Comparison of ENCODE assay signal across 9 cellular contexts in the genomic region with DNA sequence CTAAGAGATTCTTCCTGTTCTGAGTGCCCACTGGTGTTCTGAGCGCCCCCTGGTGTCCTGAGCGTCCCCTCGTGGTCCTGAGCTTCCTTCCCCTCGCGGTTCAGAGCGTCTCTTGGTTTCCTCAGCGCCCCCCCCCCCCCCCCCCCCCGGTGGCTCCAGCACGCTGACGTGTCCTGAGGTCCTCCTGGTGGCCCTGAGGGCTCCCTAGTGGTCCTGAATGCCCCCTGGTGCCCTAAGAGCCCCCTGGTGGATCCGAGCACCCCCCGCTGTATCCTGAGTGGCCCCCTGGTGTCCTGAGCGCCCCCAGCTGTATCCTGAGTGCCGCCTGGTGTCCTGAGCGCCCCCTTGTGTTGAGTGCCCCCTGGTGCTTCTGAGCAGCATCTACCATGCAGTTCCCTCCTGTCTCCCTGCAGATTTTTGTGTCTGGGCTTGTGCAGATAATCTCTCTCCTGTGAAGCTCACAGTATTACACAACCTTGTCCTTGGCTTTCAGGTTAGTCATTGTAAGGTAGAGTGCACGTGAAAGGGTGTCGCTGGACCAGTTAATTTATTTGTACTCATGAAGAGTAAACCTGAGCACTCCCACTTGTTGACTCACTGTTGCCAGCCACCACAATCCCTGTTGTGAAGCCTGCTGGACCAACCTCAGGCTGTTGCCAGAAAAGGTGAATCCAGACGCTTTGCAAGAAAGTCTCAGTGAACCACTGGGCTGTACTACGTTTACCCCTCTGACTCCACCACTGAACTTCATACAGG.
DNase-seq lines count a peak whose midpoint lies in the region; ATAC-seq and TF ChIP-seq lines count a peak whose summit lies in the region.
"Had no signal": no experiment of that assay in that cellular context is flagged by ENCODE, and none has a peak within 500 bp of the region (broad histone marks: within the 10 kb centered on the region; RNA-seq: fewer than 3 reads in every experiment).

No MANE protein-coding gene starts in this region.

- in situ Hi-C loops in KBM-7 (cut with MboI; ENCODE audit: low pct_unique_long_range_greater_than_20kb, low sequenced_read_pairs): no loop called here

- ATAC-seq in esophagus mucosa (peak; percentile 67), GM19035 (IDR thresholded peaks at IDR 0.05; ENCODE audit: unreplicated experiment) (no peak)
- peak; percentile 78 for ATAC-seq in stimulated activated naive CD8-positive, alpha-beta T cell treated with anti-CD3 and anti-CD28 coated beads, Interleukin-15, amount 100 ng/mL, for 72 hours

- no peaks in the 10 kb centered on the region for H3K9me3 ChIP-seq in suprapubic skin

- DNase-seq in GM10248 (ENCODE audit: extremely low spot score): peak; percentile 58
- peak; percentile 69 for DNase-seq in KBM-7
- DNase-seq in activated CD4-positive, CD25-positive, alpha-beta regulatory T cell treated with anti-CD3 and anti-CD28 coated beads, Interleukin-2, amount 50 U/mL, for 72 hours: peak; percentile 57
- DNase-seq in stimulated activated naive CD8-positive, alpha-beta T cell treated with anti-CD3 and anti-CD28 coated beads, Interleukin-15, amount 100 ng/mL, for 72 hours: peak; percentile 75 to 84
- DNase-seq in suprapubic skin (ENCODE audit: low spot score in 2 of 2): no peak
- no peak for DNase-seq in retina

- H3K27ac Mint-ChIP-seq in stimulated activated naive CD8-positive, alpha-beta T cell treated with anti-CD3 and anti-CD28 coated beads, Interleukin-15, amount 100 ng/mL, for 72 hours: peak overlapping the region; percentile 3 to 77

- POLR2A ChIA-PET in GM10248 (lab: Yijun Ruan, JAX): interaction anchor here (0.6 to 0.7 kb wide), 3 partner anchors 39 to 1881 kb away, joined by 3 to 4 read pairs (median 4); no protein-coding TSS in a partner anchor

- H3K36me3 ChIP-seq in suprapubic skin: no peaks in the 10 kb centered on the region

- no peak for TF ChIP-seq EP300 in suprapubic skin (IDR thresholded peaks at IDR 0.05)

- no peak overlapping the region for H3K27ac ChIP-seq in suprapubic skin
- H3K27ac ChIP-seq: skin epidermis had no signal

- CTCF ChIA-PET in GM10248 (lab: Yijun Ruan, JAX): interaction anchor here (0.8 to 5.3 kb wide), 27 partner anchors 10 to 179 kb away, joined by 3 to 57 read pairs (median 6); no protein-coding TSS in a partner anchor

- no peaks in the 10 kb centered on the region for H3K27me3 ChIP-seq in suprapubic skin

- H3K4me3 ChIP-seq in suprapubic skin: no peak overlapping the region
- H3K4me3 ChIP-seq: skin epidermis had no signal

- no peak for TF ChIP-seq POLR2A in suprapubic skin (IDR thresholded peaks at IDR 0.05)

- WGBS in suprapubic skin: 49% methylated on average over 4 of the region's 19 CpGs

- no peaks in the 10 kb centered on the region for H3K27me3 Mint-ChIP-seq in stimulated activated naive CD8-positive, alpha-beta T cell treated with anti-CD3 and anti-CD28 coated beads, Interleukin-15, amount 100 ng/mL, for 72 hours

- peaks cover 33% of the 10 kb centered on the region for H3K4me1 Mint-ChIP-seq in stimulated activated naive CD8-positive, alpha-beta T cell treated with anti-CD3 and anti-CD28 coated beads, Interleukin-15, amount 100 ng/mL, for 72 hours

- no peaks in the 10 kb centered on the region for H3K4me1 ChIP-seq in suprapubic skin

- peak overlapping the region; percentile 41 to 51 for H3K4me3 Mint-ChIP-seq in stimulated activated naive CD8-positive, alpha-beta T cell treated with anti-CD3 and anti-CD28 coated beads, Interleukin-15, amount 100 ng/mL, for 72 hours

- peak; percentile 86 for TF ChIP-seq CTCF in GM10248 (IDR thresholded peaks at IDR 0.05; ENCODE audit: control extremely low read depth, extremely low read depth, low read depth, missing control alignments)
- no peak for TF ChIP-seq CTCF in suprapubic skin (IDR thresholded peaks at IDR 0.05)

- no peaks in the 10 kb centered on the region for H3K9me3 Mint-ChIP-seq in stimulated activated naive CD8-positive, alpha-beta T cell treated with anti-CD3 and anti-CD28 coated beads, Interleukin-15, amount 100 ng/mL, for 72 hours

Comparison
In these comparisons a context has a peak if more than half of its experiments do, and no peak if none do; other contexts are left out.
1. DNase-seq: peak in GM10248 (single experiment), KBM-7 (single experiment), activated CD4-positive, CD25-positive, alpha-beta regulatory T cell treated with anti-CD3 and anti-CD28 coated beads, Interleukin-2, amount 50 U/mL, for 72 hours (single experiment) and stimulated activated naive CD8-positive, alpha-beta T cell treated with anti-CD3 and anti-CD28 coated beads, Interleukin-15, amount 100 ng/mL, for 72 hours (2 of 2); none in suprapubic skin (0 of 2) and retina (single experiment).